Comparison of ENCODE assay signal across 16 cellular contexts in genomic region chr10:59127991-59128390, GRCh38. TPM values are rescaled to one million over a fixed set of nuclear protein-coding genes. Genes with fewer than 3 reads are reported as not detected.
A peak's percentile ranks its signal among the peaks of the same experiment; 100 is the strongest.
DNase-seq lines count a peak whose midpoint lies in the region; ATAC-seq and TF ChIP-seq lines count a peak whose summit lies in the region.
"Had no signal": no experiment of that assay in that cellular context is flagged by ENCODE, and none has a peak within 500 bp of the region (broad histone marks: within the 10 kb centered on the region; RNA-seq: fewer than 3 reads in every experiment).

No MANE protein-coding gene starts in this region.

- no peak overlapping the region for H3K4me3 Mint-ChIP-seq in nephron
- no peak overlapping the region for H3K4me3 Mint-ChIP-seq in stimulated activated naive B cell treated with anti-CD40 and anti-IgM and Interleukin-4, amounts not matched to agents 10 μg/mL and 1 μg/mL and 100 μg/mL, for 72 hours
- H3K4me3 Mint-ChIP-seq: CD4-positive, alpha-beta T cell; HFFc6 had no signal

- POLR2A ChIA-PET in GM10248 (lab: Yijun Ruan, JAX): no interaction called here

- TF ChIP-seq CTCF in nephron (IDR thresholded peaks at IDR 0.05; ENCODE audit: unreplicated experiment in 3 of 3) (no peak), GM10248 (IDR thresholded peaks at IDR 0.05; ENCODE audit: control extremely low read depth, extremely low read depth, low read depth, missing control alignments) (no peak)

- in situ Hi-C loops in SK-MEL-5 (cut with HindIII; ENCODE audit: low pct_unique_long_range_greater_than_20kb, low sequenced_read_pairs): no loop called here

- CTCF ChIA-PET in GM10248 (lab: Yijun Ruan, JAX): interaction anchor here (0.7 to 2.0 kb wide), 6 partner anchors 8 to 176 kb away, joined by 3 to 4 read pairs (median 4); no protein-coding TSS in a partner anchor

- no peaks in the 10 kb centered on the region for H3K36me3 Mint-ChIP-seq in nephron (ENCODE audit: low read depth)
- H3K36me3 Mint-ChIP-seq in stimulated activated naive B cell treated with anti-CD40 and anti-IgM and Interleukin-4, amounts not matched to agents 10 μg/mL and 1 μg/mL and 100 μg/mL, for 72 hours: no peaks in the 10 kb centered on the region

- peak; percentile 65 for ATAC-seq in left lobe of liver
- ATAC-seq in HG03159 (IDR thresholded peaks at IDR 0.05; ENCODE audit: unreplicated experiment): no peak
- no peak for ATAC-seq in stimulated activated naive CD8-positive, alpha-beta T cell treated with anti-CD3 and anti-CD28 coated beads, Interleukin-15, Interleukin-2, amounts not matched to agents 100 U/mL and 50 U/mL, for 24 hours
- no peak for ATAC-seq in stimulated activated naive B cell treated with anti-CD40 and anti-IgM and Interleukin-4, amounts not matched to agents 10 μg/mL and 1 μg/mL and 100 μg/mL, for 72 hours (replicated peaks)

- H3K4me1 Mint-ChIP-seq in nephron: peaks cover 45% of the 10 kb centered on the region
- H3K4me1 Mint-ChIP-seq in stimulated activated naive B cell treated with anti-CD40 and anti-IgM and Interleukin-4, amounts not matched to agents 10 μg/mL and 1 μg/mL and 100 μg/mL, for 72 hours: no peaks in the 10 kb centered on the region

- H3K27me3 Mint-ChIP-seq in nephron (ENCODE audit: low read depth): peaks cover 7% of the 10 kb centered on the region
- H3K27me3 Mint-ChIP-seq in stimulated activated naive B cell treated with anti-CD40 and anti-IgM and Interleukin-4, amounts not matched to agents 10 μg/mL and 1 μg/mL and 100 μg/mL, for 72 hours: no peaks in the 10 kb centered on the region
- H3K27me3 Mint-ChIP-seq: CD4-positive, alpha-beta T cell had no signal

- DNase-seq in DMS53 (lab: John Stamatoyannopoulos, UW) (peak; percentile 46), SK-MEL-5 (ENCODE audit: low read depth, low spot score) (peak; percentile 5), left lobe of liver (ENCODE audit: low spot score) (no peak), GM10248 (ENCODE audit: extremely low spot score) (no peak)
- DNase-seq in stimulated activated naive CD8-positive, alpha-beta T cell treated with anti-CD3 and anti-CD28 coated beads, Interleukin-15, Interleukin-2, amounts not matched to agents 100 U/mL and 50 U/mL, for 24 hours: no peak
- no peak for DNase-seq in stimulated activated naive B cell treated with anti-CD40 and anti-IgM and Interleukin-4, amounts not matched to agents 10 μg/mL and 1 μg/mL and 100 μg/mL, for 72 hours
- DNase-seq: ACHN; C1 segment of cervical spinal cord; CD4-positive, alpha-beta T cell; DND-41; GDM1; HCEC 1CT; HFFc6 had no signal

- H3K9me3 Mint-ChIP-seq in nephron: no peaks in the 10 kb centered on the region
- H3K9me3 Mint-ChIP-seq in stimulated activated naive B cell treated with anti-CD40 and anti-IgM and Interleukin-4, amounts not matched to agents 10 μg/mL and 1 μg/mL and 100 μg/mL, for 72 hours: peaks cover 0 to 4% of the 10 kb centered on the region in 2 donors
- H3K9me3 Mint-ChIP-seq: HFFc6 had no signal

- peak overlapping the region in 2 of 3 experiments; percentile 45 to 60 for H3K27ac Mint-ChIP-seq in nephron
- H3K27ac Mint-ChIP-seq in stimulated activated naive B cell treated with anti-CD40 and anti-IgM and Interleukin-4, amounts not matched to agents 10 μg/mL and 1 μg/mL and 100 μg/mL, for 72 hours: no peak overlapping the region
- H3K27ac Mint-ChIP-seq: CD4-positive, alpha-beta T cell; HFFc6 had no signal

RNA-seq across cellular contexts. Expression of gene PHYHIPL, which starts 48.5 kb away (rescaled TPM):
- 3.2 and 4.3 TPM in 2 replicates for total RNA-seq in SK-MEL-5 (2014; rRNA removed; shearing (Covaris generic))
- polyA plus RNA-seq in SK-MEL-5 (2015; cell fraction: cytosol; rRNA removed): 0.25 and 0.54 TPM in 2 replicates
- polyA plus RNA-seq in SK-MEL-5 (2015; cell fraction: nucleus; rRNA removed): 0.14 TPM in 1 of 2 replicates, not detected in the other
- 0.93 TPM for total RNA-seq in left lobe of liver
- total RNA-seq: A172; CD4-positive, alpha-beta T cell; HFFc6 had no signal

Comparison
In these comparisons a context has a peak if more than half of its experiments do, and no peak if none do; other contexts are left out.
1. DNase-seq: peak in DMS53 (single experiment) and SK-MEL-5 (single experiment); none in left lobe of liver (single experiment), stimulated activated naive CD8-positive, alpha-beta T cell treated with anti-CD3 and anti-CD28 coated beads, Interleukin-15, Interleukin-2, amounts not matched to agents 100 U/mL and 50 U/mL, for 24 hours (single experiment), stimulated activated naive B cell treated with anti-CD40 and anti-IgM and Interleukin-4, amounts not matched to agents 10 μg/mL and 1 μg/mL and 100 μg/mL, for 72 hours (single experiment) and GM10248 (single experiment).